ENCODE assay signal across 8 cellular contexts in genomic region chr4:174523003-174523693, GRCh38. TPM values are rescaled to one million over a fixed set of nuclear protein-coding genes. Genes with fewer than 3 reads are reported as not detected.
A peak's percentile ranks its signal among the peaks of the same experiment; 100 is the strongest.
DNase-seq lines count a peak whose midpoint lies in the region; ATAC-seq and TF ChIP-seq lines count a peak whose summit lies in the region.

No MANE protein-coding gene starts in this region.

- H3K4me1 ChIP-seq in thymus (ENCODE audit: control insufficient read depth, insufficient read depth, low read length), result peaks cover 4% of the 10 kb centered on the region

- no peak for DNase-seq in activated CD4-positive, alpha-beta T cell treated with anti-CD3 and anti-CD28 coated beads, Interleukin-2, amount 10 ng/mL, durations not matched to agents 7 days and 5 days
- no peak for DNase-seq in activated CD4-positive, alpha-beta T cell treated with anti-CD3 and anti-CD28 coated beads for 1 hour
- DNase-seq in left lobe of liver (ENCODE audit: low spot score), result peak; percentile 53
- no peak for DNase-seq in stimulated activated CD4-positive, alpha-beta T cell treated with anti-CD3 and anti-CD28 coated beads, Interleukin-15, amount 100 ng/mL, for 24 hours

- no peaks in the 10 kb centered on the region for H3K27me3 ChIP-seq in thymus (ENCODE audit: control insufficient read depth, insufficient read depth)

- ATAC-seq in left lobe of liver (peak; percentile 33), HG03520 (IDR thresholded peaks at IDR 0.05; ENCODE audit: unreplicated experiment) (no peak), GM19035 (IDR thresholded peaks at IDR 0.05; ENCODE audit: unreplicated experiment) (no peak)

- CTCF ChIA-PET in activated CD4-positive, alpha-beta T cell treated with anti-CD3 and anti-CD28 coated beads, Interleukin-2, amount 10 ng/mL, durations not matched to agents 7 days and 5 days (lab: Charles Lee), result no interaction called here

- H3K4me1 Mint-ChIP-seq in activated CD4-positive, alpha-beta T cell treated with anti-CD3 and anti-CD28 coated beads, Interleukin-2, amount 10 ng/mL, durations not matched to agents 7 days and 5 days, result peaks cover 23% of the 10 kb centered on the region
- peaks cover 13% of the 10 kb centered on the region for H3K4me1 Mint-ChIP-seq in brain

- H3K27ac ChIP-seq in thymus (ENCODE audit: low read depth), result peak overlapping the region; percentile 86

- H3K4me3 Mint-ChIP-seq in activated CD4-positive, alpha-beta T cell treated with anti-CD3 and anti-CD28 coated beads, Interleukin-2, amount 10 ng/mL, durations not matched to agents 7 days and 5 days, result peak overlapping the region; percentile 71
- H3K4me3 Mint-ChIP-seq in brain, result peak overlapping the region; percentile 86 to 93 (median 89)

- TF ChIP-seq CTCF in brain (conservative IDR thresholded peaks at IDR 0.05), result no peak

- POLR2A ChIA-PET in activated CD4-positive, alpha-beta T cell treated with anti-CD3 and anti-CD28 coated beads, Interleukin-2, amount 10 ng/mL, durations not matched to agents 7 days and 5 days (lab: Charles Lee), result no interaction called here

- no peaks in the 10 kb centered on the region for H3K36me3 Mint-ChIP-seq in activated CD4-positive, alpha-beta T cell treated with anti-CD3 and anti-CD28 coated beads, Interleukin-2, amount 10 ng/mL, durations not matched to agents 7 days and 5 days (ENCODE audit: low read depth)
- H3K36me3 Mint-ChIP-seq in brain, result no peaks in the 10 kb centered on the region

- peak overlapping the region; percentile 79 for H3K27ac Mint-ChIP-seq in activated CD4-positive, alpha-beta T cell treated with anti-CD3 and anti-CD28 coated beads, Interleukin-2, amount 10 ng/mL, durations not matched to agents 7 days and 5 days
- H3K27ac Mint-ChIP-seq in brain, result peak overlapping the region in 2 of 5 experiments; percentile 50 to 51

- H3K9me3 ChIP-seq in thymus (ENCODE audit: control insufficient read depth), result no peaks in the 10 kb centered on the region

- peak overlapping the region; percentile 59 for H3K4me3 ChIP-seq in thymus (ENCODE audit: low read length)

- H3K36me3 ChIP-seq in thymus (ENCODE audit: control insufficient read depth, insufficient read depth), result no peaks in the 10 kb centered on the region

- H3K9me3 Mint-ChIP-seq in activated CD4-positive, alpha-beta T cell treated with anti-CD3 and anti-CD28 coated beads, Interleukin-2, amount 10 ng/mL, durations not matched to agents 7 days and 5 days, result no peaks in the 10 kb centered on the region
- no peaks in the 10 kb centered on the region for H3K9me3 Mint-ChIP-seq in brain

- H3K27me3 Mint-ChIP-seq in activated CD4-positive, alpha-beta T cell treated with anti-CD3 and anti-CD28 coated beads, Interleukin-2, amount 10 ng/mL, durations not matched to agents 7 days and 5 days, result peaks cover 40% of the 10 kb centered on the region
- H3K27me3 Mint-ChIP-seq in brain, result peaks cover 31% of the 10 kb centered on the region

- WGBS in thymus, result 24% methylated on average over 10 of the region's 10 CpGs

RNA-seq across cellular contexts. Expression of gene HPGD, which starts 0.9 kb away (rescaled TPM):
- 1 to 10 TPM; 7.3 to 9.3 TPM for total RNA-seq in activated CD4-positive, alpha-beta T cell treated with anti-CD3 and anti-CD28 coated beads, Interleukin-2, amount 10 ng/mL, durations not matched to agents 7 days and 5 days
- polyA plus RNA-seq in brain (ENCODE audit: insufficient read depth, low read depth, low replicate concordance), result 0.61 TPM
- 84.3 TPM for total RNA-seq in left lobe of liver
- 24.7 TPM for polyA plus RNA-seq in thymus
